In genomic region chr11:13054278-13054677, GRCh38 we compare ENCODE assay signal across 1 cellular context.
TF ChIP-seq lines count a peak whose summit lies in the region.

No MANE protein-coding gene starts in this region.

TF ChIP-seq in HepG2, 621 proteins besides CTCF, POLR2A, EP300 and RAD21:
- TF ChIP-seq ZNF710 (CRISPR knock-in tag; IDR thresholded peaks at IDR 0.05; ENCODE audit: borderline replicate concordance) (no peak), ZNF616 (CRISPR knock-in tag; IDR thresholded peaks at IDR 0.05; ENCODE audit: low read depth) (no peak), FOSL2 (CRISPR knock-in tag; IDR thresholded peaks at IDR 0.05) (peak; percentile 82), ZNF749 (CRISPR knock-in tag; IDR thresholded peaks at IDR 0.05; ENCODE audit: borderline replicate concordance) (no peak), ZNF644 (CRISPR knock-in tag; IDR thresholded peaks at IDR 0.05; ENCODE audit: low read depth) (peak; percentile 31; the same call in 1 of the 2 replicates), SKIL (CRISPR knock-in tag; IDR thresholded peaks at IDR 0.05; ENCODE audit: borderline replicate concordance) (no peak), ZNF547 (CRISPR knock-in tag; IDR thresholded peaks at IDR 0.05) (no peak), DNMT1 (CRISPR knock-in tag; IDR thresholded peaks at IDR 0.05) (no peak), AGO1 (IDR thresholded peaks at IDR 0.05; ENCODE audit: low read depth, low read length, poor library complexity, severe bottlenecking) (no peak), HMGXB3 (CRISPR knock-in tag; IDR thresholded peaks at IDR 0.05; ENCODE audit: borderline replicate concordance) (no peak), ZNF30 (CRISPR knock-in tag; IDR thresholded peaks at IDR 0.05) (no peak), ZNF263 (CRISPR knock-in tag; IDR thresholded peaks at IDR 0.05) (peak; percentile 86)
- TF ChIP-seq, protein P1, sequence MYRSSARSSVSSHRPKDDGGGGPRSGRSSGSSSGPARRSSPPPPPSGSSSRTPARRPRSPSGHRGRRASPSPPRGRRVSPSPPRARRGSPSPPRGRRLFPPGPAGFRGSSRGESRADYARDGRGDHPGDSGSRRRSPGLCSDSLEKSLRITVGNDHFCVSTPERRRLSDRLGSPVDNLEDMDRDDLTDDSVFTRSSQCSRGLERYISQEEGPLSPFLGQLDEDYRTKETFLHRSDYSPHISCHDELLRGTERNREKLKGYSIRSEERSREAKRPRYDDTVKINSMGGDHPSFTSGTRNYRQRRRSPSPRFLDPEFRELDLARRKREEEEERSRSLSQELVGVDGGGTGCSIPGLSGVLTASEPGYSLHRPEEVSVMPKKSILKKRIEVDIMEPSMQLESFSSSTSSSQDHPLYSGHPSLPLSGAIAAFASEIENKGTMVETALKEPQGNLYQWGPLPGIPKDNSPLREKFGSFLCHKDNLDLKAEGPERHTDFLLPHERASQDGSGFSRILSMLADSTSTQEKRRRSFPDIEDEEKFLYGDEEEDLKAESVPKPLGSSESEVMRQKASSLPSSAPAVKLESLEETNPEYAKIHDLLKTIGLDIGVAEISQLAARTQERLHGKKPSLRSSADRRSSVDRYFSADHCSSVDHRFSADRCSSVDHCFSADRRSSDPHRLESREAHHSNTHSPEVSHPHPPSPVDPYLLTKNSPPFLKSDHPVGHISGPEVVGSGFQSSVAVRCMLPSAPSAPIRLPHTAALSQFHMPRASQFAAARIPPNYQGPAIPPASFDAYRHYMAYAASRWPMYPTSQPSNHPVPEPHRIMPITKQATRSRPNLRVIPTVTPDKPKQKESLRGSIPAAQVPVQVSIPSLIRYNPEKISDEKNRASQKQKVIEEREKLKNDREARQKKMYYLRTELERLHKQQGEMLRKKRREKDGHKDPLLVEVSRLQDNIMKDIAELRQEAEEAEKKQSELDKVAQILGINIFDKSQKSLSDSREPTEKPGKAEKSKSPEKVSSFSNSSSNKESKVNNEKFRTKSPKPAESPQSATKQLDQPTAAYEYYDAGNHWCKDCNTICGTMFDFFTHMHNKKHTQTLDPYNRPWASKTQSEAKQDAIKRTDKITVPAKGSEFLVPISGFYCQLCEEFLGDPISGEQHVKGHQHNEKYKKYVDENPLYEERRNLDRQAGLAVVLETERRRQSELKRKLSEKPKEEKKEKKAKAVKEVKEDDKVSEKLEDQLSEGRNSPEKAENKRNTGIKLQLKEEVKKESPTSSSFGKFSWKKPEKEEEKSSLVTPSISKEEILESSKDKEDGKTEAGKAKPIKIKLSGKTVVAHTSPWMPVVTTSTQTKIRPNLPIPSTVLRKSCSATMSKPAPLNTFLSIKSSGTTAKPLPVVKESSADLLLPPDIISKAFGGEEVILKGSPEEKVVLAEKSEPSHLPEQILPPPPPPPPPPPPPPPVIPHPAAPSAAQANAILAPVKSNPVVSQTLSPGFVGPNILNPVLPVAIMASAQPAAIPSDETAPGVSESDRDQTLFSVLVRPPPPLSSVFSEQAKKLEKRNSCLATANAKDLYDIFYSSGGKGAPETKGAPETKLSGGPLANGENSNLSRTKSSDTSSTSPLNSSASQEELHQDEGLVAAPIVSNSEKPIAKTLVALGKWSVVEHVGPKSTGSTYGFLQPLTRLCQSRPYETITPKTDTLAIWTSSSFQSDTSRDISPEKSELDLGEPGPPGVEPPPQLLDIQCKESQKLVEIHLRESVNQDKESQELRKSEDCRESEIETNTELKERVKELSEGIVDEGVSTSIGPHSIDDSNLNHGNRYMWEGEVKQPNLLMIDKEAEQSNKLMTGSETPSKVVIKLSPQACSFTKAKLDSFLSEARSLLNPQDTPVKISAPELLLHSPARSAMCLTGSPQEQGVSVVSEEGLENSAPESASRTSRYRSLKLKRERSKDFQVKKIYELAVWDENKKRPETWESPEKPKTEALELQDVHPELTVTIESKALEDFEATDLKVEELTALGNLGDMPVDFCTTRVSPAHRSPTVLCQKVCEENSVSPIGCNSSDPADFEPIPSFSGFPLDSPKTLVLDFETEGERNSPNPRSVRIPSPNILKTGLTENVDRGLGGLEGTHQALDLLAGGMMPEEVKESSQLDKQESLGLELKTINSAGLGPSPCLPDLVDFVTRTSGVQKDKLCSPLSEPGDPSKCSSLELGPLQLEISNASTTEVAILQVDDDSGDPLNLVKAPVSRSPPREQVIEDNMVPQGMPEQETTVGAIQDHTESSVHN (CRISPR knock-in tag; IDR thresholded peaks at IDR 0.05): no peak
- TF ChIP-seq, protein P2, sequence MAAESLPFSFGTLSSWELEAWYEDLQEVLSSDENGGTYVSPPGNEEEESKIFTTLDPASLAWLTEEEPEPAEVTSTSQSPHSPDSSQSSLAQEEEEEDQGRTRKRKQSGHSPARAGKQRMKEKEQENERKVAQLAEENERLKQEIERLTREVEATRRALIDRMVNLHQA (CRISPR knock-in tag; IDR thresholded peaks at IDR 0.05): no peak
